27 cellular contexts compared by ENCODE assay signal in the genomic region with DNA sequence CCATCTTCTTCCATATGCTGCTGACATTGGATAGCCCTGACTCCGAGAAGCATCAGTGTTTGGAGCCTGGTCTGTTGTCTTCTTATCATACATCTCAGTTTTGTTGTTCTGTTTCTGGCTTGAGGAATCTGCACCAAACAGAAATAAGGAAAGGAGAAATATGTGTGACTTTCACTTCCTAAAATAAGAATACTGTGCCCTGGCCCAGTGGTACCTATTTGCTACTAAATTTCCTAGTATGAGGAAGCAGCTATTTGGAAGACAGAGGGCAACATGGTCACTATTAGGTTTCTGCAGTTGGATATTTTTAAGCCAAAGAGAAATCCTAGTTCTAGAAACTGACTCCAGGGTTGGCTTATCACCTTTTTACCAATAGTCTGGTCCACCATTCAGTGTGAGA. TPM values are rescaled to one million over a fixed set of nuclear protein-coding genes. Genes with fewer than 3 reads are reported as not detected.
"Had no signal": no experiment of that assay in that cellular context is flagged by ENCODE, and none has a peak within 500 bp of the region (broad histone marks: within the 10 kb centered on the region; RNA-seq: fewer than 3 reads in every experiment).

No MANE protein-coding gene starts in this region.

- H3K9me3 Mint-ChIP-seq: natural killer cell; neural crest cell; stimulated activated memory B cell treated with anti-CD40 and anti-IgM and Interleukin-4, amounts not matched to agents 10 μg/mL and 1 μg/mL and 100 μg/mL, for 72 hours; type B pancreatic cell had no signal

- DNase-seq: colonic mucosa; dermis blood vessel endothelial cell; esophagus squamous epithelium; foreskin fibroblast; glutamatergic neuron; kidney; left colon; left ventricle myocardium superior; mucosa of descending colon; natural killer cell; posterior cingulate gyrus; spleen; stimulated activated CD4-positive, alpha-beta T cell treated with anti-CD3 and anti-CD28 coated beads, Interleukin-15, amount 100 ng/mL, for 24 hours; stimulated activated CD4-positive, alpha-beta T cell treated with anti-CD3 and anti-CD28 coated beads, Interleukin-1b, Interleukin-23, amount 100 ng/mL, for 48 hours; stimulated activated CD4-positive, alpha-beta T cell treated with anti-CD3 and anti-CD28 coated beads, Interleukin-4, amount 100 ng/mL, for 24 hours; thyroid gland had no signal

- H3K36me3 Mint-ChIP-seq: natural killer cell; stimulated activated memory B cell treated with anti-CD40 and anti-IgM and Interleukin-4, amounts not matched to agents 10 μg/mL and 1 μg/mL and 100 μg/mL, for 72 hours; type B pancreatic cell had no signal

- H3K4me3 ChIP-seq: colonic mucosa, esophagus squamous epithelium, gastroesophageal sphincter, lung, mucosa of descending colon, spleen, thyroid gland had no signal

- H3K27ac ChIP-seq: colonic mucosa, esophagus squamous epithelium, gastroesophageal sphincter, spleen, thyroid gland had no signal

- ATAC-seq: gastroesophageal sphincter; left colon; left ventricle myocardium superior; mucosa of descending colon; natural killer cell; sciatic nerve; stimulated activated memory B cell treated with anti-CD40 and anti-IgM and Interleukin-4, amounts not matched to agents 10 μg/mL and 1 μg/mL and 100 μg/mL, for 72 hours had no signal

- H3K9me3 ChIP-seq: colonic mucosa, esophagus squamous epithelium, gastroesophageal sphincter, mucosa of descending colon, spleen, thyroid gland had no signal

- H3K4me1 Mint-ChIP-seq: natural killer cell, neural crest cell had no signal

- H3K4me3 Mint-ChIP-seq: natural killer cell; neural crest cell; stimulated activated memory B cell treated with anti-CD40 and anti-IgM and Interleukin-4, amounts not matched to agents 10 μg/mL and 1 μg/mL and 100 μg/mL, for 72 hours; type B pancreatic cell had no signal

- H3K27me3 ChIP-seq: colonic mucosa, esophagus squamous epithelium, gastroesophageal sphincter, thyroid gland had no signal

- H3K27me3 Mint-ChIP-seq: stimulated activated memory B cell treated with anti-CD40 and anti-IgM and Interleukin-4, amounts not matched to agents 10 μg/mL and 1 μg/mL and 100 μg/mL, for 72 hours; type B pancreatic cell had no signal

- H3K36me3 ChIP-seq: colonic mucosa, esophagus squamous epithelium, gastroesophageal sphincter, spleen, thyroid gland had no signal

- FAIRE-seq: kidney, urothelium cell line had no signal

- H3K4me1 ChIP-seq: colonic mucosa, esophagus squamous epithelium, gastroesophageal sphincter, spleen, thyroid gland had no signal

- H3K27ac Mint-ChIP-seq: natural killer cell; stimulated activated memory B cell treated with anti-CD40 and anti-IgM and Interleukin-4, amounts not matched to agents 10 μg/mL and 1 μg/mL and 100 μg/mL, for 72 hours; type B pancreatic cell had no signal

RNA-seq across cellular contexts. Expression of gene CT47C1, which starts 16.8 kb away (rescaled TPM):
- total RNA-seq: colonic mucosa, dermis blood vessel endothelial cell, epithelial cell of proximal tubule, esophagus squamous epithelium, gastroesophageal sphincter, kidney, left colon, left ventricle myocardium superior, lung, mucosa of descending colon, natural killer cell, neural crest cell, osteocyte, pulmonary artery endothelial cell, sciatic nerve, skeletal muscle tissue, spleen, thyroid gland had no signal
- polyA plus RNA-seq: lung, spleen had no signal

RNA-seq across cellular contexts. Expression of gene KIAA1210, which starts 38.0 kb away (rescaled TPM):
- total RNA-seq: colonic mucosa, dermis blood vessel endothelial cell, epithelial cell of proximal tubule, esophagus squamous epithelium, left colon, left ventricle myocardium superior, mucosa of descending colon, natural killer cell, neural crest cell, osteocyte, pulmonary artery endothelial cell, skeletal muscle tissue, spleen had no signal
- polyA plus RNA-seq: lung, spleen had no signal
